In genomic region chr12:122042910-122043309, GRCh38 we compare ENCODE assay signal across 22 cellular contexts.
"Had no signal": no experiment of that assay in that cellular context is flagged by ENCODE, and none has a peak within 500 bp of the region (broad histone marks: within the 10 kb centered on the region; RNA-seq: fewer than 3 reads in every experiment).

No MANE protein-coding gene starts in this region.

- H3K4me1 ChIP-seq: foreskin keratinocyte, left ventricle myocardium inferior, lower lobe of right lung, pancreas, prostate gland had no signal

- H3K4me2 ChIP-seq: hepatocyte had no signal

- H3K27ac ChIP-seq: colonic mucosa, foreskin keratinocyte, hepatocyte, left ventricle myocardium inferior, lower lobe of right lung, pancreas, prostate gland, stomach, thoracic aorta had no signal

- H3K9me3 ChIP-seq: colonic mucosa, left ventricle myocardium inferior, lower lobe of right lung, pancreas, prostate gland, stomach, thoracic aorta had no signal

- H3K36me3 ChIP-seq: colonic mucosa, prostate gland had no signal

- H3K27me3 ChIP-seq: colonic mucosa, foreskin keratinocyte, hepatocyte, pancreas, stomach had no signal

- FAIRE-seq: pancreas had no signal

- ATAC-seq: foreskin keratinocyte, lower lobe of right lung, pancreas, sciatic nerve had no signal

- H3K9me3 Mint-ChIP-seq: memory B cell, neural crest cell had no signal

- H2AFZ ChIP-seq: hepatocyte had no signal

- H3K4me3 Mint-ChIP-seq: memory B cell, neural crest cell had no signal

- H3K4me3 ChIP-seq: colonic mucosa, hepatocyte, left ventricle myocardium inferior, lower lobe of right lung, pancreas, prostate gland, stomach, thoracic aorta had no signal

- H3K27me3 Mint-ChIP-seq: memory B cell had no signal

- H3K27ac Mint-ChIP-seq: memory B cell had no signal

- H3K4me1 Mint-ChIP-seq: memory B cell, neural crest cell had no signal

- DNase-seq: caudate nucleus; colonic mucosa; dermis blood vessel endothelial cell; foreskin keratinocyte; head of caudate nucleus; left ventricle myocardium inferior; lower lobe of right lung; midbrain; nucleus accumbens; pancreas; stimulated activated CD4-positive, alpha-beta T cell treated with anti-CD3 and anti-CD28 coated beads, Interleukin-2, amount 100 ng/mL, for 24 hours; stimulated activated CD4-positive, alpha-beta T cell treated with anti-CD3 and anti-CD28 coated beads, Interleukin-4, amount 100 ng/mL, for 4 hours; stimulated activated naive CD4-positive, alpha-beta T cell; stomach; substantia nigra; trophoblast cell had no signal
